Comparison of ENCODE assay signal across 12 cellular contexts in genomic region chr2:229693845-229694244, GRCh38. TPM values are rescaled to one million over a fixed set of nuclear protein-coding genes. Genes with fewer than 3 reads are reported as not detected.
"Had no signal": no experiment of that assay in that cellular context is flagged by ENCODE, and none has a peak within 500 bp of the region (broad histone marks: within the 10 kb centered on the region; RNA-seq: fewer than 3 reads in every experiment).

No MANE protein-coding gene starts in this region.

RNA-seq across cellular contexts. Expression of gene DNER, which starts 20.5 kb away (rescaled TPM):
- total RNA-seq: activated B cell treated with CpG ODN at 0.5 μM for 24 hours; activated CD4-positive, alpha-beta memory T cell treated with anti-CD3 and anti-CD28 coated beads for 36 hours; activated CD4-positive, alpha-beta memory T cell treated with anti-CD3 and anti-CD28 coated beads, Interleukin-2, amount 10 ng/mL, durations not matched to agents 7 days and 5 days; activated CD4-positive, alpha-beta T cell treated with anti-CD3 and anti-CD28 coated beads for 36 hours; activated CD4-positive, alpha-beta T cell treated with anti-CD3 and anti-CD28 coated beads, Interleukin-2, amount 10 ng/mL, durations not matched to agents 24 days and 14 days; activated CD4-positive, alpha-beta T cell treated with anti-CD3 and anti-CD28 coated beads, Interleukin-2, amount 10 ng/mL, durations not matched to agents 7 days and 5 days; activated CD8-positive, alpha-beta memory T cell treated with anti-CD3 and anti-CD28 coated beads for 36 hours; activated CD8-positive, alpha-beta memory T cell treated with anti-CD3 and anti-CD28 coated beads, Interleukin-2, amount 10 ng/mL, durations not matched to agents 7 days and 5 days; activated CD8-positive, alpha-beta T cell treated with anti-CD3 and anti-CD28 coated beads for 36 hours; activated CD8-positive, alpha-beta T cell treated with anti-CD3 and anti-CD28 coated beads, Interleukin-2, amount 10 ng/mL, durations not matched to agents 7 days and 5 days; T-helper 1 cell treated with Interleukin-12 subunit alpha and Interleukin-12 subunit beta and Interleukin-4 antibody, amounts not matched to agents 30 ng/mL and 1 ng/mL, for 36 hours; T-helper 2 cell treated with Interferon-gamma antibody and Interleukin-4, amounts not matched to agents 100 ng/mL and 5 ng/mL, for 36 hours had no signal
